Comparison of ENCODE assay signal across 10 cellular contexts in the genomic region with DNA sequence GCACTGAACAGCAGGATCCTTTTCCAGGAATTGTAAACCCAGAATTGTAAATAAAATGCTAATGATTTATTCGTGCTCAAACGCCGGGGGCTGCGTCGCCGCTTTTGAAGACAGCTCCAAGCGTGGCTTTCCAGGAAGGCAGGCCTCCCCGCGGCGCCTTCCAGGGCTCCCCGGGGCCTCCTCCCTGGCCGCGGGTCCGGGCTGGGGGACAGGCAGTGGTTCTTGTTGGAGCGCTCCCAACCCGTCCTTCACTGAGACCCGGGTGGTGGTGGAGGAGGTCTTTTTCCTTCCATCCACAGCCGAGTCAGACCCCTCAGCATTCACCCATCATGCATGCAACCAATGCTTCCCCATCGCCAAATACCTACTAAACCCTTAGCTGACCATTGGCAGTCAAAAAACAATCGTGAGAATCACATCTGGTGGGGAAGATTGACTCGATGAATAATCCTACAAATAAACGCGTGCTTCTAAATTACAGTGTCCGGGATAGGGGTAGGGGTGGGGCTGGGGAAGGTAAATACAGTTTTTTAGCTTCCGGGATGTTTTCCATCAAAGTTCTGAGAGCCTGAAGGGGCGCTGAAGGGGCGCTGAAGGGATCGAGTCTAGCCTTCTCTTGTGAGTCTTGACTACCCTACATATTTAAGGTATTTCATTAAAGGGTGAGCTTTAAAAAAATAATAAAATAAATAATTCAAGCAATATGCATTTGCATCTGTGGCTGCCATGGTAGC. TPM values are rescaled to one million over a fixed set of nuclear protein-coding genes. Genes with fewer than 3 reads are reported as not detected.
DNase-seq lines count a peak whose midpoint lies in the region; ATAC-seq and TF ChIP-seq lines count a peak whose summit lies in the region.
"Had no signal": no experiment of that assay in that cellular context is flagged by ENCODE, and none has a peak within 500 bp of the region (broad histone marks: within the 10 kb centered on the region; RNA-seq: fewer than 3 reads in every experiment).

No MANE protein-coding gene starts in this region.

- no peaks in the 10 kb centered on the region for H3K9me2 ChIP-seq in GM23248 (ENCODE audit: insufficient read depth)

- ATAC-seq in HG03432 (IDR thresholded peaks at IDR 0.05; ENCODE audit: unreplicated experiment), result no peak

- no peak overlapping the region for H3K4me3 Mint-ChIP-seq in Caco-2 (ENCODE audit: unreplicated experiment)

- no peaks in the 10 kb centered on the region for H3K36me3 ChIP-seq in Caco-2 (ENCODE audit: control insufficient read depth, insufficient read depth, low read length)
- H3K36me3 ChIP-seq in SK-N-MC (ENCODE audit: insufficient read depth, low read length), result no peaks in the 10 kb centered on the region
- H3K36me3 ChIP-seq in iPS-15b (ENCODE audit: control insufficient read depth, insufficient read depth, low read length), result no peaks in the 10 kb centered on the region
- H3K36me3 ChIP-seq in rectal smooth muscle tissue (ENCODE audit: control insufficient read depth, insufficient read depth, low read length), result no peaks in the 10 kb centered on the region
- H3K36me3 ChIP-seq in GM23248 (ENCODE audit: low read depth), result no peaks in the 10 kb centered on the region
- H3K36me3 ChIP-seq in ascending aorta, result no peaks in the 10 kb centered on the region
- H3K36me3 ChIP-seq: right atrium auricular region had no signal

- in situ Hi-C loops in GM23248 (cut with MboI), result no loop called here

- no peaks in the 10 kb centered on the region for H3K36me3 Mint-ChIP-seq in Caco-2 (ENCODE audit: insufficient read depth, unreplicated experiment)

- H3K4me1 Mint-ChIP-seq in Caco-2 (ENCODE audit: low read depth, unreplicated experiment), result no peaks in the 10 kb centered on the region

- H3K27me3 ChIP-seq in Caco-2 (replicated peaks; ENCODE audit: control insufficient read depth, insufficient read depth, low read length) (no peaks in the 10 kb centered on the region), iPS-15b (ENCODE audit: control insufficient read depth, insufficient read depth, low read length) (peaks cover 67% of the 10 kb centered on the region), rectal smooth muscle tissue (ENCODE audit: control insufficient read depth, insufficient read depth, low read length) (peaks cover 27% of the 10 kb centered on the region), GM23248 (replicated peaks; ENCODE audit: insufficient read depth) (peaks cover 81% of the 10 kb centered on the region), ascending aorta (peaks cover 19% of the 10 kb centered on the region)

- no peaks in the 10 kb centered on the region for H3K9me3 ChIP-seq in Caco-2
- no peaks in the 10 kb centered on the region for H3K9me3 ChIP-seq in SK-N-MC (ENCODE audit: low read depth, low read length)
- no peaks in the 10 kb centered on the region for H3K9me3 ChIP-seq in iPS-15b (ENCODE audit: control insufficient read depth, insufficient read depth, low read length)
- H3K9me3 ChIP-seq in GM23248 (ENCODE audit: low read depth), result no peaks in the 10 kb centered on the region
- no peaks in the 10 kb centered on the region for H3K9me3 ChIP-seq in ascending aorta

- DNase-seq in Caco-2 (no peak), SK-N-MC (ENCODE audit: low read depth, low spot score) (no peak), occipital lobe (lab: John Stamatoyannopoulos, UW) (no peak), GM23248 (no peak), ascending aorta (ENCODE audit: low spot score in 2 of 2) (no peak)
- DNase-seq: kidney glomerular epithelial cell had no signal

- no TSS peak for BruUV-seq in Caco-2 (replicated peaks; lab: Mats Ljungman, UMichigan)

- H3K4me2 ChIP-seq in GM23248 (ENCODE audit: unreplicated experiment), result no peak overlapping the region

- H3K4me3 ChIP-seq in Caco-2 (ENCODE audit: low read depth, low read length) (peak overlapping the region; percentile 27; the same call in 1 of the 2 replicates), SK-N-MC (peak overlapping the region; percentile 81), iPS-15b (ENCODE audit: low read depth, low read length) (peak overlapping the region; percentile 70), rectal smooth muscle tissue (ENCODE audit: low read length) (peak overlapping the region; percentile 48), GM23248 (no peak overlapping the region), ascending aorta (no peak overlapping the region)

- no peak overlapping the region for H2AFZ ChIP-seq in GM23248

- H3K27ac ChIP-seq in SK-N-MC, result no peak overlapping the region
- no peak overlapping the region for H3K27ac ChIP-seq in rectal smooth muscle tissue (ENCODE audit: low read depth, low read length)
- no peak overlapping the region for H3K27ac ChIP-seq in GM23248
- no peak overlapping the region for H3K27ac ChIP-seq in ascending aorta
- H3K27ac ChIP-seq: right atrium auricular region had no signal

- H3K4me1 ChIP-seq in Caco-2, result no peaks in the 10 kb centered on the region
- peaks cover 3% of the 10 kb centered on the region for H3K4me1 ChIP-seq in iPS-15b (ENCODE audit: control insufficient read depth, insufficient read depth, low read length)
- H3K4me1 ChIP-seq in rectal smooth muscle tissue (ENCODE audit: control insufficient read depth, insufficient read depth, low read length), result no peaks in the 10 kb centered on the region
- no peaks in the 10 kb centered on the region for H3K4me1 ChIP-seq in GM23248 (ENCODE audit: insufficient read depth)
- H3K4me1 ChIP-seq in ascending aorta, result peaks cover 0 to 2% of the 10 kb centered on the region in 2 donors

- no peaks in the 10 kb centered on the region for H3K79me2 ChIP-seq in GM23248 (ENCODE audit: insufficient read depth)

- 9 to 10% methylated on average over 28 of the region's 28 CpGs for WGBS in GM23248 (ENCODE audit: low coverage in 1 of 2, low lambda C conversion rate in 2 of 2, missing lambda C conversion rate in 2 of 2), 2 experiments

- H4K20me1 ChIP-seq in GM23248 (ENCODE audit: insufficient read depth), result no peaks in the 10 kb centered on the region

- H3K9ac ChIP-seq in SK-N-MC (ENCODE audit: insufficient read length) (no peak overlapping the region), iPS-15b (ENCODE audit: low read depth, low read length) (no peak overlapping the region), rectal smooth muscle tissue (ENCODE audit: low read length) (no peak overlapping the region), GM23248 (no peak overlapping the region)

- CTCF ChIA-PET in Caco-2 (lab: Charles Lee), result interaction anchor here (0.7 kb wide), 1 partner anchor 15 kb away, joined by 3 read pairs; no protein-coding TSS in a partner anchor

- no peak overlapping the region for H3K27ac Mint-ChIP-seq in Caco-2 (ENCODE audit: unreplicated experiment)

- TF ChIP-seq CTCF in Caco-2 (IDR thresholded peaks at IDR 0.05; ENCODE audit: insufficient read depth in 1 of 2, low read depth in 1 of 2, low read length in 1 of 2, severe bottlenecking in 1 of 2, unreplicated experiment in 1 of 2) (no peak), ascending aorta (IDR thresholded peaks at IDR 0.05) (no peak)

- no peaks in the 10 kb centered on the region for H3K9me3 Mint-ChIP-seq in Caco-2 (ENCODE audit: unreplicated experiment)

- H3F3A ChIP-seq in GM23248 (ENCODE audit: insufficient read depth), result no peaks in the 10 kb centered on the region

- intact Hi-C loops in Caco-2 (cut with micrococcal nuclease; ENCODE audit: unreplicated experiment) (loop anchor here (1.0 kb wide), 1 partner anchor 40 kb away; the partner anchor contains the start of gene RRAGC), ascending aorta (cut with DNase I) (no loop called here)

- peaks cover 9% of the 10 kb centered on the region for H3K27me3 Mint-ChIP-seq in Caco-2 (ENCODE audit: insufficient read depth, unreplicated experiment)

- POLR2A ChIA-PET in Caco-2 (lab: Charles Lee), result no interaction called here

RNA-seq across cellular contexts. Expression of gene RRAGC, which starts 40.7 kb away (rescaled TPM):
- 15.3 and 16.0 TPM in 2 replicates for total RNA-seq in Caco-2 (2022)
- total RNA-seq in occipital lobe, result 19.0 TPM
- 17.9 and 23.5 TPM in 2 replicates for total RNA-seq in GM23248 (2014; rRNA removed; shearing (Covaris generic))
- polyA plus RNA-seq in GM23248 (2016; fragmentation: Nextera tagmentation; extraction: Ambion mirVana), result 19.1 and 21.3 TPM in 2 replicates
- total RNA-seq in ascending aorta, result 6.2 TPM

RNA-seq across cellular contexts. Expression of gene MYCBP, which starts 54.3 kb away (rescaled TPM):
- total RNA-seq in Caco-2 (2022) (21.8 and 27.7 TPM in 2 replicates), occipital lobe (2.2 TPM), ascending aorta (0.64 TPM)
- total RNA-seq in GM23248 (2014; rRNA removed; shearing (Covaris generic)), result 15.4 and 17.7 TPM in 2 replicates
- 58.1 and 59.8 TPM in 2 replicates for polyA plus RNA-seq in GM23248 (2016; fragmentation: Nextera tagmentation; extraction: Ambion mirVana)

Comparison
In these comparisons a context has a peak if more than half of its experiments do, and no peak if none do; other contexts are left out.
1. H3K4me3 ChIP-seq: peak in Caco-2 (single experiment), SK-N-MC (single experiment), iPS-15b (single experiment) and rectal smooth muscle tissue (single experiment); none in GM23248 (single experiment) and ascending aorta (0 of 2).